Comparison of ENCODE assay signal across 25 cellular contexts in genomic region chr14:102207831-102208365, GRCh38.
"Had no signal": no experiment of that assay in that cellular context is flagged by ENCODE, and none has a peak within 500 bp of the region (broad histone marks: within the 10 kb centered on the region; RNA-seq: fewer than 3 reads in every experiment).

No MANE protein-coding gene starts in this region.

- H3K4me3 ChIP-seq: esophagus muscularis mucosa, hepatocyte, left ventricle myocardium inferior, ovary, psoas muscle, right atrium auricular region, skin epidermis, stomach, testis had no signal

- DNase-seq: activated CD4-positive, alpha-beta T cell treated with anti-CD3 and anti-CD28 coated beads, Interleukin-2, amount 50 U/mL, for 1 hour; activated CD4-positive, CD25-positive, alpha-beta regulatory T cell treated with anti-CD3 and anti-CD28 coated beads, Interleukin-2, amount 50 U/mL, for 72 hours; activated CD8-positive, alpha-beta T cell treated with anti-CD3 and anti-CD28 coated beads, Interleukin-2, amount 10 ng/mL, durations not matched to agents 7 days and 5 days; activated naive CD4-positive, alpha-beta T cell treated with Interleukin-2 at 50 U/mL for 16 hours; activated naive CD8-positive, alpha-beta T cell treated with anti-CD3 and anti-CD28 coated beads for 36 hours; activated T-cell treated with anti-CD3 and anti-CD28 coated beads, Interleukin-2, amount 50 U/mL, for 4 hours; amniotic stem cell; dermis blood vessel endothelial cell; effector memory CD4-positive, alpha-beta T cell; glutamatergic neuron; immature natural killer cell; left ventricle myocardium inferior; naive thymus-derived CD8-positive, alpha-beta T cell; ovary; psoas muscle; stimulated activated CD4-positive, alpha-beta T cell treated with anti-CD3 and anti-CD28 coated beads, Interleukin-1b, Interleukin-23, amount 100 ng/mL, for 48 hours; stomach; testis had no signal

- H3K4me1 ChIP-seq: testis had no signal

- H3K4me1 Mint-ChIP-seq: mesothelial cell of epicardium had no signal

- ATAC-seq: activated CD8-positive, alpha-beta T cell treated with anti-CD3 and anti-CD28 coated beads, Interleukin-2, amount 10 ng/mL, durations not matched to agents 7 days and 5 days; activated T-cell treated with anti-CD3 and anti-CD28 coated beads, Interleukin-2, amount 50 U/mL, for 4 hours; naive thymus-derived CD8-positive, alpha-beta T cell; psoas muscle had no signal

- H3K27me3 ChIP-seq: esophagus muscularis mucosa, hepatocyte, neutrophil, ovary, right atrium auricular region, stomach, testis had no signal

- H3K9me3 ChIP-seq: esophagus muscularis mucosa, left ventricle myocardium inferior, neutrophil, ovary, psoas muscle, right atrium auricular region, stomach, testis had no signal

- H3K27ac ChIP-seq: esophagus muscularis mucosa, hepatocyte, neutrophil, ovary, psoas muscle, skin epidermis, stomach, testis had no signal

- H3K9me3 Mint-ChIP-seq: activated naive CD8-positive, alpha-beta T cell treated with anti-CD3 and anti-CD28 coated beads for 36 hours; activated T-cell treated with anti-CD3 and anti-CD28 coated beads, Interleukin-2, amount 50 U/mL, for 4 hours; immature natural killer cell; mesothelial cell of epicardium; naive thymus-derived CD8-positive, alpha-beta T cell; type B pancreatic cell had no signal

- H3K36me3 ChIP-seq: ovary had no signal

- H3K27ac Mint-ChIP-seq: activated CD8-positive, alpha-beta T cell treated with anti-CD3 and anti-CD28 coated beads, Interleukin-2, amount 10 ng/mL, durations not matched to agents 7 days and 5 days; activated naive CD8-positive, alpha-beta T cell treated with anti-CD3 and anti-CD28 coated beads for 36 hours; immature natural killer cell; mesothelial cell of epicardium; type B pancreatic cell had no signal

- H3K27me3 Mint-ChIP-seq: activated naive CD8-positive, alpha-beta T cell treated with anti-CD3 and anti-CD28 coated beads for 36 hours; naive thymus-derived CD8-positive, alpha-beta T cell; type B pancreatic cell had no signal

- H3K4me3 Mint-ChIP-seq: activated CD8-positive, alpha-beta T cell treated with anti-CD3 and anti-CD28 coated beads, Interleukin-2, amount 10 ng/mL, durations not matched to agents 7 days and 5 days; activated naive CD8-positive, alpha-beta T cell treated with anti-CD3 and anti-CD28 coated beads for 36 hours; activated T-cell treated with anti-CD3 and anti-CD28 coated beads, Interleukin-2, amount 50 U/mL, for 4 hours; immature natural killer cell; mesothelial cell of epicardium; naive thymus-derived CD8-positive, alpha-beta T cell; type B pancreatic cell had no signal
